In the genomic region with DNA sequence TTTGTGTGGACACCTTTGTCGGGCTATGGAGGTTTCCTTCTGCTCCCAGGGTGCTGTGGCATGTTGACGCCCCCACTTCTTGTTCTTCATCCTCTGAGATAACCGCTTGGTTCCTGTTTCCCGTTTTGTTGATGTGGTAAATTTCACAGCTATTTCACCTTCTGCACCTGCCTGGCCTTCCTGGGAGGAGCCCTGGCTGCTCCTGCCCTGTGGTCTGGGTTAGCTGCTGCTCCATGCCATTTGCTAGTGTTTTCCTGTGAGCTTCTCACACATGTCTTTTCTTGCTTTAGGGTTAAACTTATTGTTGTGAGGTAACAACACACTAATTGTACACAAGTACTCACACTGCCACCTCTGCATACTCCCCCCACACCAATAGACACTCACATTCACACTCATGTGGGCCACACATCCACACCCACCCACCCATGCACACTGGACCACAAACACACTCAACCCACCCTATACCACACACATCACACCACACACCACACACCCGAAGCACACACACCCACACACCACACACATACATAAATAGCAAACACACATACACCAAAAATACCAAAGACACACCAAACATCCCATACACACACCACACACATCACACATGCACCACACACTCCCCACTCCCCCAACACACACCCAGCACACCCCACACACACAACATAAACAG, we compare ENCODE assay signal across 1 cellular context.
TF ChIP-seq lines count a peak whose summit lies in the region.

No MANE protein-coding gene starts in this region.

TF ChIP-seq in GM23338, 12 proteins besides CTCF, POLR2A, EP300 and RAD21 (continued from another document):
- TF ChIP-seq, protein P1, sequence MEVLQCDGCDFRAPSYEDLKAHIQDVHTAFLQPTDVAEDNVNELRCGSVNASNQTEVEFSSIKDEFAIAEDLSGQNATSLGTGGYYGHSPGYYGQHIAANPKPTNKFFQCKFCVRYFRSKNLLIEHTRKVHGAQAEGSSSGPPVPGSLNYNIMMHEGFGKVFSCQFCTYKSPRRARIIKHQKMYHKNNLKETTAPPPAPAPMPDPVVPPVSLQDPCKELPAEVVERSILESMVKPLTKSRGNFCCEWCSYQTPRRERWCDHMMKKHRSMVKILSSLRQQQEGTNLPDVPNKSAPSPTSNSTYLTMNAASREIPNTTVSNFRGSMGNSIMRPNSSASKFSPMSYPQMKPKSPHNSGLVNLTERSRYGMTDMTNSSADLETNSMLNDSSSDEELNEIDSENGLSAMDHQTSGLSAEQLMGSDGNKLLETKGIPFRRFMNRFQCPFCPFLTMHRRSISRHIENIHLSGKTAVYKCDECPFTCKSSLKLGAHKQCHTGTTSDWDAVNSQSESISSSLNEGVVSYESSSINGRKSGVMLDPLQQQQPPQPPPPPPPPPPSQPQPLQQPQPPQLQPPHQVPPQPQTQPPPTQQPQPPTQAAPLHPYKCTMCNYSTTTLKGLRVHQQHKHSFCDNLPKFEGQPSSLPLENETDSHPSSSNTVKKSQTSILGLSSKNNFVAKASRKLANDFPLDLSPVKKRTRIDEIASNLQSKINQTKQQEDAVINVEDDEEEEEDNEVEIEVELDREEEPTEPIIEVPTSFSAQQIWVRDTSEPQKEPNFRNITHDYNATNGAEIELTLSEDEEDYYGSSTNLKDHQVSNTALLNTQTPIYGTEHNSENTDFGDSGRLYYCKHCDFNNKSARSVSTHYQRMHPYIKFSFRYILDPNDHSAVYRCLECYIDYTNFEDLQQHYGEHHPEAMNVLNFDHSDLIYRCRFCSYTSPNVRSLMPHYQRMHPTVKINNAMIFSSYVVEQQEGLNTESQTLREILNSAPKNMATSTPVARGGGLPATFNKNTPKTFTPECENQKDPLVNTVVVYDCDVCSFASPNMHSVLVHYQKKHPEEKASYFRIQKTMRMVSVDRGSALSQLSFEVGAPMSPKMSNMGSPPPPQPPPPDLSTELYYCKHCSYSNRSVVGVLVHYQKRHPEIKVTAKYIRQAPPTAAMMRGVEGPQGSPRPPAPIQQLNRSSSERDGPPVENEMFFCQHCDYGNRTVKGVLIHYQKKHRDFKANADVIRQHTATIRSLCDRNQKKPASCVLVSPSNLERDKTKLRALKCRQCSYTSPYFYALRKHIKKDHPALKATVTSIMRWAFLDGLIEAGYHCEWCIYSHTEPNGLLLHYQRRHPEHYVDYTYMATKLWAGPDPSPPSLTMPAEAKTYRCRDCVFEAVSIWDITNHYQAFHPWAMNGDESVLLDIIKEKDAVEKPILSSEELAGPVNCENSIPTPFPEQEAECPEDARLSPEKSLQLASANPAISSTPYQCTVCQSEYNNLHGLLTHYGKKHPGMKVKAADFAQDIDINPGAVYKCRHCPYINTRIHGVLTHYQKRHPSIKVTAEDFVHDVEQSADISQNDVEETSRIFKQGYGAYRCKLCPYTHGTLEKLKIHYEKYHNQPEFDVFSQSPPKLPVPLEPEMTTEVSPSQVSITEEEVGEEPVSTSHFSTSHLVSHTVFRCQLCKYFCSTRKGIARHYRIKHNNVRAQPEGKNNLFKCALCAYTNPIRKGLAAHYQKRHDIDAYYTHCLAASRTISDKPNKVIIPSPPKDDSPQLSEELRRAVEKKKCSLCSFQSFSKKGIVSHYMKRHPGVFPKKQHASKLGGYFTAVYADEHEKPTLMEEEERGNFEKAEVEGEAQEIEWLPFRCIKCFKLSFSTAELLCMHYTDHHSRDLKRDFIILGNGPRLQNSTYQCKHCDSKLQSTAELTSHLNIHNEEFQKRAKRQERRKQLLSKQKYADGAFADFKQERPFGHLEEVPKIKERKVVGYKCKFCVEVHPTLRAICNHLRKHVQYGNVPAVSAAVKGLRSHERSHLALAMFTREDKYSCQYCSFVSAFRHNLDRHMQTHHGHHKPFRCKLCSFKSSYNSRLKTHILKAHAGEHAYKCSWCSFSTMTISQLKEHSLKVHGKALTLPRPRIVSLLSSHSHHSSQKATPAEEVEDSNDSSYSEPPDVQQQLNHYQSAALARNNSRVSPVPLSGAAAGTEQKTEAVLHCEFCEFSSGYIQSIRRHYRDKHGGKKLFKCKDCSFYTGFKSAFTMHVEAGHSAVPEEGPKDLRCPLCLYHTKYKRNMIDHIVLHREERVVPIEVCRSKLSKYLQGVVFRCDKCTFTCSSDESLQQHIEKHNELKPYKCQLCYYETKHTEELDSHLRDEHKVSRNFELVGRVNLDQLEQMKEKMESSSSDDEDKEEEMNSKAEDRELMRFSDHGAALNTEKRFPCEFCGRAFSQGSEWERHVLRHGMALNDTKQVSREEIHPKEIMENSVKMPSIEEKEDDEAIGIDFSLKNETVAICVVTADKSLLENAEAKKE (CRISPR knock-in tag; IDR thresholded peaks at IDR 0.05) = no peak
- TF ChIP-seq POLR2AphosphoS5 (IDR thresholded peaks at IDR 0.05; ENCODE audit: low read depth) = no peak
- TF ChIP-seq STAT1 (IDR thresholded peaks at IDR 0.05; ENCODE audit: unreplicated experiment) = no peak
- TF ChIP-seq JUNB (IDR thresholded peaks at IDR 0.05; ENCODE audit: unreplicated experiment) = no peak
- TF ChIP-seq EZH2 (IDR thresholded peaks at IDR 0.05; ENCODE audit: low read depth, unreplicated experiment) = no peak
- TF ChIP-seq ZNF331 (CRISPR knock-in tag; IDR thresholded peaks at IDR 0.05; ENCODE audit: low read depth) = no peak
- TF ChIP-seq EZH2phosphoT487 (IDR thresholded peaks at IDR 0.05; ENCODE audit: unreplicated experiment) = no peak
- TF ChIP-seq ETS1 (IDR thresholded peaks at IDR 0.05) = no peak
- TF ChIP-seq REST (IDR thresholded peaks at IDR 0.05; ENCODE audit: unreplicated experiment) = no peak
